In the genomic region with DNA sequence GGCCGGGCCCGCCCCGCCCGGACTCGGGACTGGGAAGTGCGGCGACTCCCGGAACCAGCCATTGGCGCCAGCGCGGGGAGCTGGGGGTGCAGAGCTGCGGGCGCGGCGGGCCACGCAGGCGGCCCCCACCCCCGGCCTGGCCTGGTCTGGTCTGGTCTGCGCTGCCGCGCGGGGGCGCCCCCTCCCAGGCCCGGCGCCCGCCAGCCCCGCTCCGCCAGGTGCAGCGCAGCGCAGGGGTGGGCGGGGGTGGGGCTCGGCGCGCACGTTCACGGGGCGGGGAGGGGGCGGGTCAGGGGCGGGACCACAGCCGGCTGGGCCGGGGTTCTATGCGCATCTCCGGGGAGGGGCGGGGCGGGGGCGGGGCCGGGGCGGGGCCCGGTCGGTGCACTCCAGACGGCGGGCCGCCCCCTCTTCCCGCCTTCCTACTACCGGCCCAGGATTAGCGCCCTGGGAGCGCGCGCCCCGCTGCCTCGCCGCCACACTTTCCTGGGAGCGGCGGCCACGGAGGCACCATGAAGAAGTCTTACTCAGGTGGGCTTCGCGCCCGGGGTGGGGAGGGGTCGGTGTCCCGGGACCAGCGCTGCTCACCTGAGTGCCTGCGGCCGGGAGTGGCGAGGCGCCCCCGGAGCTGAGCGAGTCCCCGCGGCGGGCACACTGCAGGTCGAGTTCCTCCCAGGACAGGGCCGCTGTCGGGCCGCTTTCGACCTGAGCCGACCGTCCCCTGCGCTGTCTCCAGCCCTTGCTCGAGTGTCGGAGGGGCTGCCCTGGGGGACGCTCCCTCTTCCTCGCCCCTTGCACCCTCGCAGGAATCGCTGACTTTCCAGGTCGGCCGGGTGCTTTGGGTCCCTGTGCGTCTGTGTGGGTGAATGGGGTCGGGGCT, we compare ENCODE assay signal across 1 cellular context.
TF ChIP-seq lines count a peak whose summit lies in the region.

No MANE protein-coding gene starts in this region.

TF ChIP-seq in HEK293, 187 proteins besides CTCF, POLR2A, EP300 and RAD21 (continued from another document and continues in another):
- TF ChIP-seq, protein P1, sequence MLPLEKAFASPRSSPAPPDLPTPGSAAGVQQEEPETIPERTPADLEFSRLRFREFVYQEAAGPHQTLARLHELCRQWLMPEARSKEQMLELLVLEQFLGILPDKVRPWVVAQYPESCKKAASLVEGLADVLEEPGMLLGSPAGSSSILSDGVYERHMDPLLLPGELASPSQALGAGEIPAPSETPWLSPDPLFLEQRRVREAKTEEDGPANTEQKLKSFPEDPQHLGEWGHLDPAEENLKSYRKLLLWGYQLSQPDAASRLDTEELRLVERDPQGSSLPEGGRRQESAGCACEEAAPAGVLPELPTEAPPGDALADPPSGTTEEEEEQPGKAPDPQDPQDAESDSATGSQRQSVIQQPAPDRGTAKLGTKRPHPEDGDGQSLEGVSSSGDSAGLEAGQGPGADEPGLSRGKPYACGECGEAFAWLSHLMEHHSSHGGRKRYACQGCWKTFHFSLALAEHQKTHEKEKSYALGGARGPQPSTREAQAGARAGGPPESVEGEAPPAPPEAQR (tag by site-specific recombination; IDR thresholded peaks at IDR 0.05), result no peak
- TF ChIP-seq ZNF366 (tag by site-specific recombination; conservative IDR thresholded peaks at IDR 0.05) (peak; percentile 76), BCL11B (tag by site-specific recombination; IDR thresholded peaks at IDR 0.05; ENCODE audit: low read depth) (peak; percentile 42; the same call in 1 of the 2 replicates), GLIS2 (tag by site-specific recombination; IDR thresholded peaks at IDR 0.05) (peak; percentile 86), YY2 (tag by site-specific recombination; IDR thresholded peaks at IDR 0.05) (no peak), PRDM1 (tag by site-specific recombination; IDR thresholded peaks at IDR 0.05) (no peak), ZNF202 (tag by site-specific recombination; IDR thresholded peaks at IDR 0.05; ENCODE audit: borderline replicate concordance) (no peak), KLF7 (tag by site-specific recombination; IDR thresholded peaks at IDR 0.05; ENCODE audit: borderline replicate concordance) (no peak), HOXC10 (CRISPR knock-in tag; IDR thresholded peaks at IDR 0.05) (no peak), KLF1 (tag by site-specific recombination; IDR thresholded peaks at IDR 0.05) (no peak), ZNF776 (tag by site-specific recombination; IDR thresholded peaks at IDR 0.05; ENCODE audit: borderline replicate concordance) (no peak), ZNF174 (tag by site-specific recombination; IDR thresholded peaks at IDR 0.05) (no peak), ZNF146 (tag by site-specific recombination; IDR thresholded peaks at IDR 0.05) (no peak), ZSCAN23 (tag by site-specific recombination; IDR thresholded peaks at IDR 0.05) (no peak), ZNF677 (tag by site-specific recombination; IDR thresholded peaks at IDR 0.05) (no peak), OVOL3 (tag by site-specific recombination; IDR thresholded peaks at IDR 0.05) (no peak), SETDB1 (IDR thresholded peaks at IDR 0.05; ENCODE audit: insufficient read length, low read length) (no peak), ZNF37A (tag by site-specific recombination; IDR thresholded peaks at IDR 0.05) (no peak), ZNF555 (tag by site-specific recombination; conservative IDR thresholded peaks at IDR 0.05) (no peak), ZFP37 (tag by site-specific recombination; IDR thresholded peaks at IDR 0.05) (peak; percentile 55; the same call in 1 of the 2 replicates), WT1 (tag by site-specific recombination; IDR thresholded peaks at IDR 0.05) (0 out of 2 replicates have a peak, but pooled peaks have one; percentile 20), ZNF24 (tag by site-specific recombination; IDR thresholded peaks at IDR 0.05) (0 out of 2 replicates have a peak, but pooled peaks have one; percentile 51), ZNF660 (tag by site-specific recombination; IDR thresholded peaks at IDR 0.05) (no peak), ZNF785 (tag by site-specific recombination; IDR thresholded peaks at IDR 0.05) (no peak), ZBTB8A (tag by site-specific recombination; IDR thresholded peaks at IDR 0.05) (peak; percentile 95), EGR2 (tag by site-specific recombination; IDR thresholded peaks at IDR 0.05; ENCODE audit: low read depth) (peak; percentile 30; the same call in 1 of the 2 replicates), ZNF211 (tag by site-specific recombination; IDR thresholded peaks at IDR 0.05; ENCODE audit: low read depth) (no peak)
- TF ChIP-seq, protein P2, sequence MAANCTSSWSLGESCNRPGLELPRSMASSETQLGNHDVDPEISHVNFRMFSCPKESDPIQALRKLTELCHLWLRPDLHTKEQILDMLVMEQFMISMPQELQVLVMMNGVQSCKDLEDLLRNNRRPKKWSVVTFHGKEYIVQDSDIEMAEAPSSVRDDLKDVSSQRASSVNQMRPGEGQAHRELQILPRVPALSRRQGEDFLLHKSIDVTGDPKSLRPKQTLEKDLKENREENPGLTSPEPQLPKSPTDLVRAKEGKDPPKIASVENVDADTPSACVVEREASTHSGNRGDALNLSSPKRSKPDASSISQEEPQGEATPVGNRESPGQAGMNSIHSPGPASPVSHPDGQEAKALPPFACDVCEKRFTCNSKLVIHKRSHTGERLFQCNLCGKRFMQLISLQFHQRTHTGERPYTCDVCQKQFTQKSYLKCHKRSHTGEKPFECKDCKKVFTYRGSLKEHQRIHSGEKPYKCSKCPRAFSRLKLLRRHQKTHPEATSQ (tag by site-specific recombination; IDR thresholded peaks at IDR 0.05), result 0 out of 2 replicates have a peak, but pooled peaks have one; percentile 41
- TF ChIP-seq, protein P3, sequence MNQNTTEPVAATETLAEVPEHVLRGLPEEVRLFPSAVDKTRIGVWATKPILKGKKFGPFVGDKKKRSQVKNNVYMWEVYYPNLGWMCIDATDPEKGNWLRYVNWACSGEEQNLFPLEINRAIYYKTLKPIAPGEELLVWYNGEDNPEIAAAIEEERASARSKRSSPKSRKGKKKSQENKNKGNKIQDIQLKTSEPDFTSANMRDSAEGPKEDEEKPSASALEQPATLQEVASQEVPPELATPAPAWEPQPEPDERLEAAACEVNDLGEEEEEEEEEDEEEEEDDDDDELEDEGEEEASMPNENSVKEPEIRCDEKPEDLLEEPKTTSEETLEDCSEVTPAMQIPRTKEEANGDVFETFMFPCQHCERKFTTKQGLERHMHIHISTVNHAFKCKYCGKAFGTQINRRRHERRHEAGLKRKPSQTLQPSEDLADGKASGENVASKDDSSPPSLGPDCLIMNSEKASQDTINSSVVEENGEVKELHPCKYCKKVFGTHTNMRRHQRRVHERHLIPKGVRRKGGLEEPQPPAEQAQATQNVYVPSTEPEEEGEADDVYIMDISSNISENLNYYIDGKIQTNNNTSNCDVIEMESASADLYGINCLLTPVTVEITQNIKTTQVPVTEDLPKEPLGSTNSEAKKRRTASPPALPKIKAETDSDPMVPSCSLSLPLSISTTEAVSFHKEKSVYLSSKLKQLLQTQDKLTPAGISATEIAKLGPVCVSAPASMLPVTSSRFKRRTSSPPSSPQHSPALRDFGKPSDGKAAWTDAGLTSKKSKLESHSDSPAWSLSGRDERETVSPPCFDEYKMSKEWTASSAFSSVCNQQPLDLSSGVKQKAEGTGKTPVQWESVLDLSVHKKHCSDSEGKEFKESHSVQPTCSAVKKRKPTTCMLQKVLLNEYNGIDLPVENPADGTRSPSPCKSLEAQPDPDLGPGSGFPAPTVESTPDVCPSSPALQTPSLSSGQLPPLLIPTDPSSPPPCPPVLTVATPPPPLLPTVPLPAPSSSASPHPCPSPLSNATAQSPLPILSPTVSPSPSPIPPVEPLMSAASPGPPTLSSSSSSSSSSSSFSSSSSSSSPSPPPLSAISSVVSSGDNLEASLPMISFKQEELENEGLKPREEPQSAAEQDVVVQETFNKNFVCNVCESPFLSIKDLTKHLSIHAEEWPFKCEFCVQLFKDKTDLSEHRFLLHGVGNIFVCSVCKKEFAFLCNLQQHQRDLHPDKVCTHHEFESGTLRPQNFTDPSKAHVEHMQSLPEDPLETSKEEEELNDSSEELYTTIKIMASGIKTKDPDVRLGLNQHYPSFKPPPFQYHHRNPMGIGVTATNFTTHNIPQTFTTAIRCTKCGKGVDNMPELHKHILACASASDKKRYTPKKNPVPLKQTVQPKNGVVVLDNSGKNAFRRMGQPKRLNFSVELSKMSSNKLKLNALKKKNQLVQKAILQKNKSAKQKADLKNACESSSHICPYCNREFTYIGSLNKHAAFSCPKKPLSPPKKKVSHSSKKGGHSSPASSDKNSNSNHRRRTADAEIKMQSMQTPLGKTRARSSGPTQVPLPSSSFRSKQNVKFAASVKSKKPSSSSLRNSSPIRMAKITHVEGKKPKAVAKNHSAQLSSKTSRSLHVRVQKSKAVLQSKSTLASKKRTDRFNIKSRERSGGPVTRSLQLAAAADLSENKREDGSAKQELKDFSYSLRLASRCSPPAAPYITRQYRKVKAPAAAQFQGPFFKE (tag by site-specific recombination; IDR thresholded peaks at IDR 0.05; ENCODE audit: borderline replicate concordance), result no peak
- TF ChIP-seq, protein P4, sequence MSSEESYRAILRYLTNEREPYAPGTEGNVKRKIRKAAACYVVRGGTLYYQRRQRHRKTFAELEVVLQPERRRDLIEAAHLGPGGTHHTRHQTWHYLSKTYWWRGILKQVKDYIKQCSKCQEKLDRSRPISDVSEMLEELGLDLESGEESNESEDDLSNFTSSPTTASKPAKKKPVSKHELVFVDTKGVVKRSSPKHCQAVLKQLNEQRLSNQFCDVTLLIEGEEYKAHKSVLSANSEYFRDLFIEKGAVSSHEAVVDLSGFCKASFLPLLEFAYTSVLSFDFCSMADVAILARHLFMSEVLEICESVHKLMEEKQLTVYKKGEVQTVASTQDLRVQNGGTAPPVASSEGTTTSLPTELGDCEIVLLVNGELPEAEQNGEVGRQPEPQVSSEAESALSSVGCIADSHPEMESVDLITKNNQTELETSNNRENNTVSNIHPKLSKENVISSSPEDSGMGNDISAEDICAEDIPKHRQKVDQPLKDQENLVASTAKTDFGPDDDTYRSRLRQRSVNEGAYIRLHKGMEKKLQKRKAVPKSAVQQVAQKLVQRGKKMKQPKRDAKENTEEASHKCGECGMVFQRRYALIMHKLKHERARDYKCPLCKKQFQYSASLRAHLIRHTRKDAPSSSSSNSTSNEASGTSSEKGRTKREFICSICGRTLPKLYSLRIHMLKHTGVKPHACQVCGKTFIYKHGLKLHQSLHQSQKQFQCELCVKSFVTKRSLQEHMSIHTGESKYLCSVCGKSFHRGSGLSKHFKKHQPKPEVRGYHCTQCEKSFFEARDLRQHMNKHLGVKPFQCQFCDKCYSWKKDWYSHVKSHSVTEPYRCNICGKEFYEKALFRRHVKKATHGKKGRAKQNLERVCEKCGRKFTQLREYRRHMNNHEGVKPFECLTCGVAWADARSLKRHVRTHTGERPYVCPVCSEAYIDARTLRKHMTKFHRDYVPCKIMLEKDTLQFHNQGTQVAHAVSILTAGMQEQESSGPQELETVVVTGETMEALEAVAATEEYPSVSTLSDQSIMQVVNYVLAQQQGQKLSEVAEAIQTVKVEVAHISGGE (tag by site-specific recombination; conservative IDR thresholded peaks at IDR 0.05; ENCODE audit: low read depth), result no peak
- TF ChIP-seq, protein P5, sequence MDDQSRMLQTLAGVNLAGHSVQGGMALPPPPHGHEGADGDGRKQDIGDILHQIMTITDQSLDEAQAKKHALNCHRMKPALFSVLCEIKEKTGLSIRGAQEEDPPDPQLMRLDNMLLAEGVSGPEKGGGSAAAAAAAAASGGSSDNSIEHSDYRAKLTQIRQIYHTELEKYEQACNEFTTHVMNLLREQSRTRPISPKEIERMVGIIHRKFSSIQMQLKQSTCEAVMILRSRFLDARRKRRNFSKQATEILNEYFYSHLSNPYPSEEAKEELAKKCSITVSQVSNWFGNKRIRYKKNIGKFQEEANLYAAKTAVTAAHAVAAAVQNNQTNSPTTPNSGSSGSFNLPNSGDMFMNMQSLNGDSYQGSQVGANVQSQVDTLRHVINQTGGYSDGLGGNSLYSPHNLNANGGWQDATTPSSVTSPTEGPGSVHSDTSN (CRISPR knock-in tag; IDR thresholded peaks at IDR 0.05), result peak; percentile 58
- TF ChIP-seq, protein P6, sequence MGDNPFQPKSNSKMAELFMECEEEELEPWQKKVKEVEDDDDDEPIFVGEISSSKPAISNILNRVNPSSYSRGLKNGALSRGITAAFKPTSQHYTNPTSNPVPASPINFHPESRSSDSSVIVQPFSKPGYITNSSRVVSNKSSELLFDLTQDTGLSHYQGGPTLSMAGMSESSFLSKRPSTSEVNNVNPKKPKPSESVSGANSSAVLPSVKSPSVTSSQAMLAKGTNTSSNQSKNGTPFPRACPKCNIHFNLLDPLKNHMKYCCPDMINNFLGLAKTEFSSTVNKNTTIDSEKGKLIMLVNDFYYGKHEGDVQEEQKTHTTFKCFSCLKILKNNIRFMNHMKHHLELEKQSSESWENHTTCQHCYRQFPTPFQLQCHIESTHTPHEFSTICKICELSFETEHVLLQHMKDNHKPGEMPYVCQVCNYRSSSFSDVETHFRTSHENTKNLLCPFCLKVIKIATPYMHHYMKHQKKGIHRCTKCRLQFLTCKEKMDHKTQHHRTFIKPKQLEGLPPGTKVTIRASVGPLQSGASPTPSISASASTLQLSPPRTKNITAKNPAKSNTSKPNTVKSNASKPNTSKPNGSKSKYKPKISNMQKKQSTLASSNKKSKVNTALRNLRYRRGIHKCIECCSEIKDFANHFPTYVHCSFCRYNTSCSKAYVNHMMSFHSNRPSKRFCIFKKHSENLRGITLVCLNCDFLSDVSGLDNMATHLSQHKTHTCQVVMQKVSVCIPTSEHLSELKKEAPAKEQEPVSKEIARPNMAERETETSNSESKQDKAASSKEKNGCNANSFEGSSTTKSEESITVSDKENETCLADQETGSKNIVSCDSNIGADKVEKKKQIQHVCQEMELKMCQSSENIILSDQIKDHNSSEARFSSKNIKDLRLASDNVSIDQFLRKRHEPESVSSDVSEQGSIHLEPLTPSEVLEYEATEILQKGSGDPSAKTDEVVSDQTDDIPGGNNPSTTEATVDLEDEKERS (tag by site-specific recombination; IDR thresholded peaks at IDR 0.05), result no peak
- TF ChIP-seq, protein P7, sequence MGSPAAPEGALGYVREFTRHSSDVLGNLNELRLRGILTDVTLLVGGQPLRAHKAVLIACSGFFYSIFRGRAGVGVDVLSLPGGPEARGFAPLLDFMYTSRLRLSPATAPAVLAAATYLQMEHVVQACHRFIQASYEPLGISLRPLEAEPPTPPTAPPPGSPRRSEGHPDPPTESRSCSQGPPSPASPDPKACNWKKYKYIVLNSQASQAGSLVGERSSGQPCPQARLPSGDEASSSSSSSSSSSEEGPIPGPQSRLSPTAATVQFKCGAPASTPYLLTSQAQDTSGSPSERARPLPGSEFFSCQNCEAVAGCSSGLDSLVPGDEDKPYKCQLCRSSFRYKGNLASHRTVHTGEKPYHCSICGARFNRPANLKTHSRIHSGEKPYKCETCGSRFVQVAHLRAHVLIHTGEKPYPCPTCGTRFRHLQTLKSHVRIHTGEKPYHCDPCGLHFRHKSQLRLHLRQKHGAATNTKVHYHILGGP (tag by site-specific recombination; IDR thresholded peaks at IDR 0.05), result no peak
- TF ChIP-seq, protein P8, sequence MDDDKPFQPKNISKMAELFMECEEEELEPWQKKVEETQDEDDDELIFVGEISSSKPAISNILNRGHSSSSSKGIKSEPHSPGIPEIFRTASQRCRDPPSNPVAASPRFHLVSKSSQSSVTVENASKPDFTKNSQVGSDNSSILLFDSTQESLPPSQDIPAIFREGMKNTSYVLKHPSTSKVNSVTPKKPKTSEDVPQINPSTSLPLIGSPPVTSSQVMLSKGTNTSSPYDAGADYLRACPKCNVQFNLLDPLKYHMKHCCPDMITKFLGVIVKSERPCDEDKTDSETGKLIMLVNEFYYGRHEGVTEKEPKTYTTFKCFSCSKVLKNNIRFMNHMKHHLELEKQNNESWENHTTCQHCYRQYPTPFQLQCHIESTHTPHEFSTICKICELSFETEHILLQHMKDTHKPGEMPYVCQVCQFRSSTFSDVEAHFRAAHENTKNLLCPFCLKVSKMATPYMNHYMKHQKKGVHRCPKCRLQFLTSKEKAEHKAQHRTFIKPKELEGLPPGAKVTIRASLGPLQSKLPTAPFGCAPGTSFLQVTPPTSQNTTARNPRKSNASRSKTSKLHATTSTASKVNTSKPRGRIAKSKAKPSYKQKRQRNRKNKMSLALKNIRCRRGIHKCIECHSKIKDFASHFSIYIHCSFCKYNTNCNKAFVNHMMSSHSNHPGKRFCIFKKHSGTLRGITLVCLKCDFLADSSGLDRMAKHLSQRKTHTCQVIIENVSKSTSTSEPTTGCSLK (tag by site-specific recombination; IDR thresholded peaks at IDR 0.05), result no peak
